10 cellular contexts compared by ENCODE assay signal in the genomic region with DNA sequence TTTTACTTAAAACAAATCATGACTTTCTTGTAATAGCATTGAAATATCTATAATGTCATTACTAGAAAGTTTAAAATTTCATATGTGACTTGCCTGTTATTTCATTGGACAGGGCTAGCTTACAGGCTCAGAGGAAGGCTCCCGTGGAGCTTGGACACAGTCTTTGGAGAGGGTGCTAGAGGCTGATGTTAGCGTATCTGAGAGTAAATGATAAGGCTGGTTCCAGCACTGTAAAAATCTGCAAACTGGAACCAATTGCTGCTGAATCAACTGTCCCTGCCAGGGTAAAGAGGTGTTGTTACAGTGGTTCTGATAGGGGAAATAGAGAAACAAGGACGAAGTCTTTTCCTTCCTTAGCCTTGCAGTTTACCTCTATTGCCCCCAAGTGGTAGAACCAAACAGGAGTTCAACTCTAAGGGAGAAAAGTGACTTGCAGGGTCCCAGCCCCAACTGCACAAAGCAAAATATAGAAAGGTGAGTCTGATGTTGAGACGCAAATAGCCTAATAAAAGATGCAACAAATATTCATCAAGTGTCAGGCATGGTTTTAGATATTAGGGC.
DNase-seq lines count a peak whose midpoint lies in the region; TF ChIP-seq lines count a peak whose summit lies in the region.
"Had no signal": no experiment of that assay in that cellular context is flagged by ENCODE, and none has a peak within 500 bp of the region (broad histone marks: within the 10 kb centered on the region; RNA-seq: fewer than 3 reads in every experiment).

No MANE protein-coding gene starts in this region.

- no peak overlapping the region for H3K4me3 ChIP-seq in Karpas-422 (ENCODE audit: low read length)
- no peak overlapping the region for H3K4me3 ChIP-seq in cardiac fibroblast (replicated peaks in 1 of 2; ENCODE audit: low read depth in 2 of 2, low read length in 2 of 2)
- H3K4me3 ChIP-seq in PC-9, result no peak overlapping the region

- H3K79me2 ChIP-seq in Karpas-422 (ENCODE audit: low read length) (no peaks in the 10 kb centered on the region), PC-9 (ENCODE audit: low read depth) (no peaks in the 10 kb centered on the region)

- CTCF ChIA-PET in PC-9 (lab: Charles Lee), result no interaction called here

- no peaks in the 10 kb centered on the region for H3F3A ChIP-seq in PC-9 (ENCODE audit: insufficient read depth, low read depth)

- intact Hi-C loops in PC-9 (cut with micrococcal nuclease; ENCODE audit: unreplicated experiment), result no loop called here

- H3K27ac ChIP-seq in C4-2B, result no peak overlapping the region
- no peak overlapping the region for H3K27ac ChIP-seq in Karpas-422 (ENCODE audit: low read length)
- no peak overlapping the region for H3K27ac ChIP-seq in PC-9

- no peaks in the 10 kb centered on the region for H3K27me3 ChIP-seq in Karpas-422 (ENCODE audit: low read length)
- H3K27me3 ChIP-seq in PC-9 (ENCODE audit: insufficient read depth, low read depth), result no peaks in the 10 kb centered on the region

- H3K4me1 ChIP-seq in Karpas-422 (ENCODE audit: low read length) (no peaks in the 10 kb centered on the region), PC-9 (replicated peaks; ENCODE audit: insufficient read depth) (no peaks in the 10 kb centered on the region)

- H3K9me3 ChIP-seq in Karpas-422 (ENCODE audit: low read length), result no peaks in the 10 kb centered on the region
- no peaks in the 10 kb centered on the region for H3K9me3 ChIP-seq in PC-9 (ENCODE audit: insufficient read depth, low read depth)

- no TSS peak for BruUV-seq in PC-9 (replicated peaks; lab: Mats Ljungman, UMichigan)

- H3K36me3 ChIP-seq in Karpas-422 (ENCODE audit: insufficient read depth, low read length), result no peaks in the 10 kb centered on the region
- H3K36me3 ChIP-seq in PC-9 (ENCODE audit: low read depth), result no peaks in the 10 kb centered on the region

- TF ChIP-seq CTCF in C4-2B (conservative IDR thresholded peaks at IDR 0.05) (peak; percentile 44), cardiac fibroblast (IDR thresholded peaks at IDR 0.05; ENCODE audit: low read depth, low read length) (peak; percentile 60), PC-9 (conservative IDR thresholded peaks at IDR 0.05) (no peak)

- H4K20me1 ChIP-seq in Karpas-422 (ENCODE audit: insufficient read depth, low read depth, low read length), result no peaks in the 10 kb centered on the region
- H4K20me1 ChIP-seq in PC-9 (ENCODE audit: insufficient read depth), result peaks cover 3% of the 10 kb centered on the region; the same call in 1 of the 2 replicates

- H3K4me2 ChIP-seq in Karpas-422 (ENCODE audit: low read depth, low read length, poor library complexity, severe bottlenecking) (no peak overlapping the region), PC-9 (no peak overlapping the region)

- POLR2A ChIA-PET in PC-9 (lab: Charles Lee; ENCODE audit: unreplicated experiment), result no interaction called here

- H3K9ac ChIP-seq in Karpas-422 (ENCODE audit: low read length), result no peak overlapping the region

- H3K9me2 ChIP-seq in Karpas-422 (replicated peaks; ENCODE audit: insufficient read depth, low read length), result no peaks in the 10 kb centered on the region
- H3K9me2 ChIP-seq in PC-9 (ENCODE audit: insufficient read depth), result no peaks in the 10 kb centered on the region

- no peak overlapping the region for H2AFZ ChIP-seq in Karpas-422 (ENCODE audit: low read length)
- H2AFZ ChIP-seq in PC-9, result no peak overlapping the region

- DNase-seq in Karpas-422 (peak; percentile 56), cardiac fibroblast (ENCODE audit: low read depth in 2 of 2) (peak; percentile 29 to 44), medulla oblongata (ENCODE audit: extremely low spot score) (peak; percentile 57), PC-9 (no peak), DMS153 (lab: John Stamatoyannopoulos, UW) (no peak), NCI-H1048 (lab: John Stamatoyannopoulos, UW) (no peak)
- DNase-seq in activated CD8-positive, alpha-beta memory T cell treated with anti-CD3 and anti-CD28 coated beads, Interleukin-2, amount 50 U/mL, for 4 hours, result no peak
- DNase-seq: activated T-cell treated with anti-CD3 and anti-CD28 coated beads, Interleukin-2, amount 50 U/mL, for 4 hours; T-cell had no signal

Comparison
In these comparisons a context has a peak if more than half of its experiments do, and no peak if none do; other contexts are left out.
1. DNase-seq: peak in Karpas-422 (single experiment), cardiac fibroblast (2 of 2) and medulla oblongata (single experiment); none in PC-9 (0 of 2), activated CD8-positive, alpha-beta memory T cell treated with anti-CD3 and anti-CD28 coated beads, Interleukin-2, amount 50 U/mL, for 4 hours (single experiment), DMS153 (single experiment) and NCI-H1048 (single experiment).